ENCODE assay signal across 8 cellular contexts in genomic region chr1:147599362-147600118, GRCh38. TPM values are rescaled to one million over a fixed set of nuclear protein-coding genes. Genes with fewer than 3 reads are reported as not detected.
A peak's percentile ranks its signal among the peaks of the same experiment; 100 is the strongest.
DNase-seq lines count a peak whose midpoint lies in the region; ATAC-seq and TF ChIP-seq lines count a peak whose summit lies in the region.

No MANE protein-coding gene starts in this region.

- H3K9me3 Mint-ChIP-seq in activated CD4-positive, alpha-beta memory T cell treated with anti-CD3 and anti-CD28 coated beads, Interleukin-2, amount 10 ng/mL, durations not matched to agents 7 days and 5 days, result no peaks in the 10 kb centered on the region

- no peak overlapping the region for H3K27ac Mint-ChIP-seq in activated CD4-positive, alpha-beta memory T cell treated with anti-CD3 and anti-CD28 coated beads, Interleukin-2, amount 10 ng/mL, durations not matched to agents 7 days and 5 days

- H3K4me2 ChIP-seq in BLaER1 treated with 17β-estradiol and CSF1 and Interleukin-3, amounts not matched to agents 10 nM and 100 nM, result peak overlapping the region; percentile 86 to 100 (median 99)

- H3K36me3 ChIP-seq in BLaER1 treated with 17β-estradiol and CSF1 and Interleukin-3, amounts not matched to agents 10 nM and 100 nM, result peaks cover 0 to 4% (median 0%) of the 10 kb centered on the region in 11 experiments; a peak in 5 of 22 replicates
- H3K36me3 ChIP-seq in duodenal mucosa (ENCODE audit: control insufficient read depth in 1 of 2, insufficient read depth in 2 of 2, low read length in 2 of 2) (no peaks in the 10 kb centered on the region), lower lobe of right lung (no peaks in the 10 kb centered on the region)

- POLR2A ChIA-PET in activated CD4-positive, alpha-beta memory T cell treated with anti-CD3 and anti-CD28 coated beads, Interleukin-2, amount 10 ng/mL, durations not matched to agents 7 days and 5 days (lab: Charles Lee), result interaction anchor here (1.0 to 5.1 kb wide), 7 partner anchors 18 to 87 kb away, joined by 4 to 33 read pairs (median 4); partner anchors contain the start of gene BCL9

- H3K4me3 ChIP-seq in BLaER1 treated with 17β-estradiol and CSF1 and Interleukin-3, amounts not matched to agents 10 nM and 100 nM, result peak overlapping the region; percentile 60 to 80 (median 70)
- H3K4me3 ChIP-seq in duodenal mucosa (ENCODE audit: low read depth in 1 of 2, low read length in 2 of 2), result peak overlapping the region; percentile 86 to 90
- H3K4me3 ChIP-seq in lower lobe of right lung, result peak overlapping the region; percentile 88

- peaks cover 8 to 49% (median 34%) of the 10 kb centered on the region in 10 experiments for H3K4me1 ChIP-seq in BLaER1 treated with 17β-estradiol and CSF1 and Interleukin-3, amounts not matched to agents 10 nM and 100 nM
- H3K4me1 ChIP-seq in duodenal mucosa (ENCODE audit: control insufficient read depth in 1 of 2, insufficient read depth in 2 of 2, low read length in 2 of 2) (peaks cover 12 to 17% of the 10 kb centered on the region in 2 donors), lower lobe of right lung (peaks cover 15% of the 10 kb centered on the region)

- peak overlapping the region; percentile 73 to 88 (median 84) for H3K9ac ChIP-seq in BLaER1 treated with 17β-estradiol and CSF1 and Interleukin-3, amounts not matched to agents 10 nM and 100 nM
- H3K9ac ChIP-seq in duodenal mucosa (ENCODE audit: low read depth in 1 of 2, low read length in 2 of 2), result peak overlapping the region; percentile 70 to 88

- H4K20me1 ChIP-seq in BLaER1 treated with 17β-estradiol and CSF1 and Interleukin-3, amounts not matched to agents 10 nM and 100 nM, result no peaks in the 10 kb centered on the region

- H3K36me3 Mint-ChIP-seq in activated CD4-positive, alpha-beta memory T cell treated with anti-CD3 and anti-CD28 coated beads, Interleukin-2, amount 10 ng/mL, durations not matched to agents 7 days and 5 days (ENCODE audit: low read depth), result peaks cover 4% of the 10 kb centered on the region

- peak overlapping the region; percentile 87 for H3K4me3 Mint-ChIP-seq in activated CD4-positive, alpha-beta memory T cell treated with anti-CD3 and anti-CD28 coated beads, Interleukin-2, amount 10 ng/mL, durations not matched to agents 7 days and 5 days

- DNase-seq in HK-2 (ENCODE audit: unreplicated experiment) (peak; percentile 98), NCI-H82 (lab: John Stamatoyannopoulos, UW) (peak; percentile 98), lower lobe of right lung (peak; percentile 99)
- DNase-seq in activated CD4-positive, alpha-beta memory T cell treated with anti-CD3 and anti-CD28 coated beads, Interleukin-2, amount 10 ng/mL, durations not matched to agents 7 days and 5 days, result peak; percentile 95
- DNase-seq in stimulated activated CD4-positive, alpha-beta T cell treated with anti-CD3 and anti-CD28 coated beads, Interleukin-4, amount 100 ng/mL, for 48 hours (ENCODE audit: low read depth in 2 of 2), result peak; percentile 95 to 97

- peaks cover 22% of the 10 kb centered on the region for H3K27me3 Mint-ChIP-seq in activated CD4-positive, alpha-beta memory T cell treated with anti-CD3 and anti-CD28 coated beads, Interleukin-2, amount 10 ng/mL, durations not matched to agents 7 days and 5 days

- CTCF ChIA-PET in activated CD4-positive, alpha-beta memory T cell treated with anti-CD3 and anti-CD28 coated beads, Interleukin-2, amount 10 ng/mL, durations not matched to agents 7 days and 5 days (lab: Charles Lee), result interaction anchor here (0.7 to 2.0 kb wide), 7 partner anchors 27 to 59 kb away, joined by 3 to 10 read pairs (median 4); partner anchors contain the start of gene BCL9

- H3K9me3 ChIP-seq in BLaER1 treated with 17β-estradiol and CSF1 and Interleukin-3, amounts not matched to agents 10 nM and 100 nM (replicated peaks in 1 of 11), result peaks cover 0 to 7% (median 0%) of the 10 kb centered on the region in 11 experiments; a peak in 1 of 22 replicates
- no peaks in the 10 kb centered on the region for H3K9me3 ChIP-seq in duodenal mucosa (ENCODE audit: control insufficient read depth in 1 of 2, low read length in 2 of 2)
- no peaks in the 10 kb centered on the region for H3K9me3 ChIP-seq in lower lobe of right lung

- H3K4me1 Mint-ChIP-seq in activated CD4-positive, alpha-beta memory T cell treated with anti-CD3 and anti-CD28 coated beads, Interleukin-2, amount 10 ng/mL, durations not matched to agents 7 days and 5 days, result peaks cover 27% of the 10 kb centered on the region

- peaks cover 10 to 34% (median 14%) of the 10 kb centered on the region in 11 experiments; a peak in 20 of 22 replicates for H3K27me3 ChIP-seq in BLaER1 treated with 17β-estradiol and CSF1 and Interleukin-3, amounts not matched to agents 10 nM and 100 nM
- no peaks in the 10 kb centered on the region for H3K27me3 ChIP-seq in duodenal mucosa (ENCODE audit: control insufficient read depth in 1 of 2, insufficient read depth in 2 of 2, low read length in 2 of 2)
- H3K27me3 ChIP-seq in lower lobe of right lung (ENCODE audit: low read depth), result no peaks in the 10 kb centered on the region

- peak; percentile 71 for ATAC-seq in GM19455 (IDR thresholded peaks at IDR 0.05; ENCODE audit: unreplicated experiment)
- peak; percentile 97 to 98 for ATAC-seq in lower lobe of right lung

- TF ChIP-seq CTCF in lower lobe of right lung (IDR thresholded peaks at IDR 0.05), result no peak

- intact Hi-C loops in lower lobe of right lung (cut with DNase I), result no loop called here

- peak overlapping the region; percentile 63 to 90 (median 80); a peak in 20 of 22 replicates for H3K27ac ChIP-seq in BLaER1 treated with 17β-estradiol and CSF1 and Interleukin-3, amounts not matched to agents 10 nM and 100 nM
- peak overlapping the region; percentile 73 for H3K27ac ChIP-seq in duodenal mucosa (ENCODE audit: low read depth, low read length)
- H3K27ac ChIP-seq in lower lobe of right lung, result peak overlapping the region; percentile 85

RNA-seq across cellular contexts. Expression of gene BCL9, which starts 58.2 kb away (rescaled TPM):
- total RNA-seq in activated CD4-positive, alpha-beta memory T cell treated with anti-CD3 and anti-CD28 coated beads, Interleukin-2, amount 10 ng/mL, durations not matched to agents 7 days and 5 days, result 10 to 100 TPM; 17.4 to 18.6 TPM
- 14.5 TPM for total RNA-seq in lower lobe of right lung

Comparison
In these comparisons a context has a peak if more than half of its experiments do, and no peak if none do; other contexts are left out.
1. Peak in every context shown above with its lines: DNase-seq, ATAC-seq, H3K4me3 ChIP-seq and H3K27ac ChIP-seq.